Comparison of ENCODE assay signal across 10 cellular contexts in genomic region chr1:23957096-23957495, GRCh38. TPM values are rescaled to one million over a fixed set of nuclear protein-coding genes. Genes with fewer than 3 reads are reported as not detected.
A peak's percentile ranks its signal among the peaks of the same experiment; 100 is the strongest.
DNase-seq lines count a peak whose midpoint lies in the region; ATAC-seq and TF ChIP-seq lines count a peak whose summit lies in the region.
"Had no signal": no experiment of that assay in that cellular context is flagged by ENCODE, and none has a peak within 500 bp of the region (broad histone marks: within the 10 kb centered on the region; RNA-seq: fewer than 3 reads in every experiment).

No MANE protein-coding gene starts in this region.

- H3K4me3 Mint-ChIP-seq in immature natural killer cell: peak overlapping the region; percentile 33 to 62 (median 60)

- ATAC-seq in heart right ventricle: no peak
- ATAC-seq in Right ventricle myocardium superior (ENCODE audit: poor library complexity): no peak
- ATAC-seq in upper lobe of right lung: peak; percentile 2
- ATAC-seq in GM18520 (IDR thresholded peaks at IDR 0.05; ENCODE audit: unreplicated experiment): no peak
- ATAC-seq in HG03439 (IDR thresholded peaks at IDR 0.05; ENCODE audit: unreplicated experiment): no peak
- ATAC-seq in left ventricle myocardium superior: no peak

- H3K4me3 ChIP-seq in heart right ventricle (no peak overlapping the region), SU-DHL-6 (ENCODE audit: insufficient read depth, low read length, poor library complexity, severe bottlenecking) (no peak overlapping the region), upper lobe of right lung (no peak overlapping the region)
- H3K4me3 ChIP-seq: skin epidermis, tibial artery had no signal

- peaks cover 48% of the 10 kb centered on the region for H3F3A ChIP-seq in SU-DHL-6 (ENCODE audit: insufficient read depth)

- H3K36me3 ChIP-seq in heart right ventricle (peaks cover 0 to 15% (median 7%) of the 10 kb centered on the region in 9 donors), SU-DHL-6 (ENCODE audit: low read length) (peaks cover 13% of the 10 kb centered on the region), upper lobe of right lung (peaks cover 14% of the 10 kb centered on the region)

- no peaks in the 10 kb centered on the region for H3K9me3 ChIP-seq in heart right ventricle
- H3K9me3 ChIP-seq in SU-DHL-6 (ENCODE audit: insufficient read depth, low read length): no peaks in the 10 kb centered on the region
- no peaks in the 10 kb centered on the region for H3K9me3 ChIP-seq in upper lobe of right lung
- H3K9me3 ChIP-seq: tibial artery had no signal

- H3K4me1 ChIP-seq in heart right ventricle (peaks cover 0 to 43% (median 27%) of the 10 kb centered on the region in 9 donors), upper lobe of right lung (peaks cover 27% of the 10 kb centered on the region)

- no peak for TF ChIP-seq CTCF in heart right ventricle (IDR thresholded peaks at IDR 0.05)
- no peak for TF ChIP-seq CTCF in SU-DHL-6 (IDR thresholded peaks at IDR 0.05; ENCODE audit: insufficient read depth, low read length, poor library complexity, severe bottlenecking)
- TF ChIP-seq CTCF in upper lobe of right lung (IDR thresholded peaks at IDR 0.05): no peak

- H2AFZ ChIP-seq in SU-DHL-6 (ENCODE audit: low read depth, low read length, severe bottlenecking): peak overlapping the region; percentile 55

- H3K79me2 ChIP-seq in SU-DHL-6 (ENCODE audit: insufficient read depth, low read length): peaks cover 20% of the 10 kb centered on the region

- peaks cover 37 to 47% of the 10 kb centered on the region in 2 donors for H3K4me1 Mint-ChIP-seq in immature natural killer cell

- intact Hi-C loops in heart right ventricle (cut with DNase I) (loop anchor here in 5 of 10 donors (5.0 to 10.0 kb wide), 4 partner anchors 65 to 168 kb away; no protein-coding TSS in a partner anchor), Right ventricle myocardium superior (cut with DNase I) (no loop called here), upper lobe of right lung (cut with DNase I) (loop anchor here (10.0 kb wide), 1 partner anchor 68 kb away; no protein-coding TSS in a partner anchor), left ventricle myocardium superior (cut with micrococcal nuclease) (loop anchor here (5.0 kb wide), 1 partner anchor 70 kb away; no protein-coding TSS in a partner anchor)

- H3K27me3 Mint-ChIP-seq in immature natural killer cell (ENCODE audit: low read depth in 3 of 3): peaks cover 8 to 21% (median 9%) of the 10 kb centered on the region in 3 donors

- H4K20me1 ChIP-seq in SU-DHL-6 (ENCODE audit: low read depth, low read length): peaks cover 4% of the 10 kb centered on the region; the same call in 1 of the 2 replicates

- H3K9ac ChIP-seq in SU-DHL-6 (ENCODE audit: low read length): peak overlapping the region; percentile 95

- peak in 1 of 2 donors; percentile 29 for DNase-seq in heart right ventricle
- no peak for DNase-seq in Right ventricle myocardium superior
- no peak for DNase-seq in immature natural killer cell
- no peak for DNase-seq in upper lobe of right lung
- DNase-seq in left ventricle myocardium superior: no peak
- DNase-seq: tibial artery had no signal

- H3K36me3 Mint-ChIP-seq in immature natural killer cell: peaks cover 0 to 20% (median 15%) of the 10 kb centered on the region in 3 donors

- peak overlapping the region; percentile 64 to 99 (median 85) for H3K27ac Mint-ChIP-seq in immature natural killer cell

- no peaks in the 10 kb centered on the region for H3K27me3 ChIP-seq in heart right ventricle
- H3K27me3 ChIP-seq in SU-DHL-6 (ENCODE audit: low read length): no peaks in the 10 kb centered on the region
- no peaks in the 10 kb centered on the region for H3K27me3 ChIP-seq in upper lobe of right lung
- H3K27me3 ChIP-seq: tibial artery had no signal

- H3K27ac ChIP-seq in heart right ventricle: peak overlapping the region in 6 of 10 donors; percentile 4 to 99 (median 32)
- peak overlapping the region; percentile 98 for H3K27ac ChIP-seq in SU-DHL-6 (ENCODE audit: low read depth, low read length)
- no peak overlapping the region for H3K27ac ChIP-seq in upper lobe of right lung

- WGBS in heart right ventricle, 2 donors: 47 to 56% methylated on average over 7 of the region's 7 CpGs

- H3K4me2 ChIP-seq in SU-DHL-6 (ENCODE audit: low read depth, low read length, poor library complexity, severe bottlenecking): peak overlapping the region; percentile 96

- no peaks in the 10 kb centered on the region for H3K9me3 Mint-ChIP-seq in immature natural killer cell

- no peaks in the 10 kb centered on the region for H3K9me2 ChIP-seq in SU-DHL-6 (replicated peaks; ENCODE audit: insufficient read depth, low read length)

RNA-seq across cellular contexts. Expression of gene PNRC2, which starts 2.5 kb away (rescaled TPM):
- total RNA-seq in heart right ventricle (100 to 1,000 TPM in 5 of 10 donors, 10 to 100 TPM in 5; 65.1 to 129 (median 93.8) TPM), Right ventricle myocardium superior (74.2 TPM), upper lobe of right lung (119 TPM), left ventricle myocardium superior (81.9 TPM)
- polyA plus RNA-seq in heart right ventricle (10 to 100 TPM; 58.4 to 60.6 TPM), immature natural killer cell (100 to 1,000 TPM in 2 of 3 donors, 10 to 100 TPM in 1; 89.9 to 118 (median 104) TPM)

RNA-seq across cellular contexts. Expression of gene SRSF10, which starts 23.0 kb away (rescaled TPM):
- 10 to 100 TPM; 40.7 to 65.8 (median 52.8) TPM for total RNA-seq in heart right ventricle
- polyA plus RNA-seq in heart right ventricle: 10 to 100 TPM; 32.9 to 70.2 TPM
- total RNA-seq in Right ventricle myocardium superior: 51.9 TPM
- 100 to 1,000 TPM in 1 of 3 donors, 10 to 100 TPM in 2; 87.7 to 113 (median 95.0) TPM for polyA plus RNA-seq in immature natural killer cell
- 96.0 TPM for total RNA-seq in upper lobe of right lung
- 57.6 TPM for total RNA-seq in left ventricle myocardium superior

RNA-seq across cellular contexts. Expression of gene CNR2, which starts 43.9 kb away (rescaled TPM):
- total RNA-seq in heart right ventricle (under 1 TPM in 1 of 10 donors, not detected in 9; 0.19 TPM), Right ventricle myocardium superior (not detected), upper lobe of right lung (0.06 TPM), left ventricle myocardium superior (not detected)
- polyA plus RNA-seq in heart right ventricle (under 1 TPM in 1 of 2 donors, not detected in 1; 0.01 TPM), immature natural killer cell (10 to 100 TPM in 1 of 3 donors, 1 to 10 TPM in 2; 7.4 to 10.7 (median 9.5) TPM)
